13 cellular contexts compared by ENCODE assay signal in genomic region chr1:45647248-45648021, GRCh38. TPM values are rescaled to one million over a fixed set of nuclear protein-coding genes. Genes with fewer than 3 reads are reported as not detected.
DNase-seq lines count a peak whose midpoint lies in the region; ATAC-seq, FAIRE-seq and TF ChIP-seq lines count a peak whose summit lies in the region.
"Had no signal": no experiment of that assay in that cellular context is flagged by ENCODE, and none has a peak within 500 bp of the region (broad histone marks: within the 10 kb centered on the region; RNA-seq: fewer than 3 reads in every experiment).

No MANE protein-coding gene starts in this region.

- CTCF ChIA-PET in WTC11 (lab: Charles Lee) = no interaction called here

- peak overlapping the region; percentile 1 for H3K27ac Mint-ChIP-seq in GM23338
- peak overlapping the region; percentile 27 for H3K27ac Mint-ChIP-seq in WTC11
- H3K27ac Mint-ChIP-seq: activated CD4-positive, alpha-beta memory T cell treated with anti-CD3 and anti-CD28 coated beads for 36 hours; nephron; T-helper 1 cell treated with Interleukin-12 subunit alpha and Interleukin-12 subunit beta and Interleukin-4 antibody, amounts not matched to agents 30 μg/mL and 1 μg/mL, for 36 hours had no signal

- H3K27me3 ChIP-seq in GM23338 (ENCODE audit: insufficient read depth) = no peaks in the 10 kb centered on the region
- no peaks in the 10 kb centered on the region for H3K27me3 ChIP-seq in heart left ventricle
- no peaks in the 10 kb centered on the region for H3K27me3 ChIP-seq in pancreas
- H3K27me3 ChIP-seq in psoas muscle (ENCODE audit: insufficient read depth in 3 of 3, low read length in 2 of 3) = no peaks in the 10 kb centered on the region

- H3K9me3 Mint-ChIP-seq in GM23338 = no peaks in the 10 kb centered on the region; the same call in 2 of the 3 replicates
- no peaks in the 10 kb centered on the region for H3K9me3 Mint-ChIP-seq in WTC11
- H3K9me3 Mint-ChIP-seq: activated CD4-positive, alpha-beta memory T cell treated with anti-CD3 and anti-CD28 coated beads for 36 hours; nephron; T-helper 1 cell treated with Interleukin-12 subunit alpha and Interleukin-12 subunit beta and Interleukin-4 antibody, amounts not matched to agents 30 μg/mL and 1 μg/mL, for 36 hours had no signal

- POLR2A ChIA-PET in WTC11 (lab: Charles Lee) = no interaction called here

- H3K79me2 ChIP-seq in GM23338 (replicated peaks; ENCODE audit: insufficient read depth) = peaks cover 41% of the 10 kb centered on the region

- FAIRE-seq in pancreas (lab: Jason Lieb, UNC) = no peak
- FAIRE-seq: GM19239 had no signal

- H3K9me2 ChIP-seq in GM23338 (ENCODE audit: insufficient read depth) = no peaks in the 10 kb centered on the region

- H3K4me3 Mint-ChIP-seq in GM23338 (no peak overlapping the region), WTC11 (no peak overlapping the region)
- H3K4me3 Mint-ChIP-seq: activated CD4-positive, alpha-beta memory T cell treated with anti-CD3 and anti-CD28 coated beads for 36 hours; nephron; T-helper 1 cell treated with Interleukin-12 subunit alpha and Interleukin-12 subunit beta and Interleukin-4 antibody, amounts not matched to agents 30 μg/mL and 1 μg/mL, for 36 hours had no signal

- H3K27me3 Mint-ChIP-seq in GM23338 (ENCODE audit: insufficient read depth, low read depth, poor library complexity) (no peaks in the 10 kb centered on the region), WTC11 (ENCODE audit: low read depth) (no peaks in the 10 kb centered on the region)
- H3K27me3 Mint-ChIP-seq: activated CD4-positive, alpha-beta memory T cell treated with anti-CD3 and anti-CD28 coated beads for 36 hours had no signal

- H4K20me1 ChIP-seq in GM23338 (replicated peaks; ENCODE audit: insufficient read depth) = peaks cover 35% of the 10 kb centered on the region

- H2AFZ ChIP-seq in GM23338 = no peak overlapping the region

- 40 to 50% (median 47%) methylated on average over 9 of the region's 9 CpGs for WGBS in heart left ventricle, 4 donors
- 67 to 70% methylated on average over 9 of the region's 9 CpGs for WGBS in pancreas, 2 donors
- 88 to 91% (median 89%) methylated on average over 9 of the region's 9 CpGs for WGBS in psoas muscle, 3 donors

- ATAC-seq in GM23338 (no peak), WTC11 (no peak), heart left ventricle (peak; percentile 83 to 90 (median 85)), pancreas (peak; percentile 39 to 72 (median 66)), psoas muscle (no peak), HG03139 (IDR thresholded peaks at IDR 0.05; ENCODE audit: unreplicated experiment) (no peak)

- DNase-seq in GM23338 (ENCODE audit: low spot score) (no peak), WTC11 (ENCODE audit: low spot score) (no peak), heart left ventricle (peak in 2 of 5 donors; percentile 25 to 29), pancreas (no peak), NCI-H526 (lab: John Stamatoyannopoulos, UW) (no peak), psoas muscle (no peak), retina (no peak)
- DNase-seq: activated CD4-positive, alpha-beta memory T cell treated with anti-CD3 and anti-CD28 coated beads for 36 hours; NCI-H1436 treated with DMSO at 0.1 percent for 48 hours had no signal

- peaks cover 26% of the 10 kb centered on the region for H3K36me3 ChIP-seq in GM23338 (ENCODE audit: insufficient read depth)
- peaks cover 0 to 87% (median 64%) of the 10 kb centered on the region in 9 donors for H3K36me3 ChIP-seq in heart left ventricle
- peaks cover 0 to 15% (median 0%) of the 10 kb centered on the region in 3 donors for H3K36me3 ChIP-seq in pancreas
- H3K36me3 ChIP-seq in psoas muscle (ENCODE audit: insufficient read depth in 1 of 2, low read depth in 1 of 2) = peaks cover 2 to 85% of the 10 kb centered on the region in 2 donors

- H3K4me2 ChIP-seq in GM23338 = no peak overlapping the region

- intact Hi-C loops in heart left ventricle (cut with DNase I) = loop anchor here in 2 of 10 donors (2.0 to 5.0 kb wide), 2 partner anchors 33 to 40 kb away; partner anchors contain the start of genes GPBP1L1 (in 1 of the 2) and TMEM69 (in 1 of the 2)
- intact Hi-C loops in pancreas (cut with DNase I) = no loop called here
- intact Hi-C loops in psoas muscle (cut with DNase I) = no loop called here

- no peak overlapping the region for H3K4me3 ChIP-seq in GM23338
- peak overlapping the region in 2 of 12 donors; percentile 3 to 7 for H3K4me3 ChIP-seq in heart left ventricle
- no peak overlapping the region for H3K4me3 ChIP-seq in pancreas
- H3K4me3 ChIP-seq in psoas muscle = no peak overlapping the region

- H3K27ac ChIP-seq in GM23338 (ENCODE audit: low read depth) = peak overlapping the region; percentile 37
- H3K27ac ChIP-seq in heart left ventricle = peak overlapping the region in 10 of 12 donors; percentile 8 to 64 (median 40)
- peak overlapping the region in 2 of 4 donors; percentile 46 to 53 for H3K27ac ChIP-seq in pancreas
- no peak overlapping the region for H3K27ac ChIP-seq in psoas muscle

- H3K9me3 ChIP-seq in heart left ventricle = no peaks in the 10 kb centered on the region
- H3K9me3 ChIP-seq in pancreas = no peaks in the 10 kb centered on the region
- H3K9me3 ChIP-seq in psoas muscle = no peaks in the 10 kb centered on the region

- peaks cover 50% of the 10 kb centered on the region for H3K36me3 Mint-ChIP-seq in GM23338 (ENCODE audit: low read depth)
- peaks cover 63% of the 10 kb centered on the region for H3K36me3 Mint-ChIP-seq in WTC11

- H3K4me1 ChIP-seq in GM23338 (ENCODE audit: insufficient read depth) (no peaks in the 10 kb centered on the region), heart left ventricle (peaks cover 0 to 26% (median 11%) of the 10 kb centered on the region in 12 donors), pancreas (peaks cover 3 to 12% (median 12%) of the 10 kb centered on the region in 3 donors), psoas muscle (peaks cover 15% of the 10 kb centered on the region)

- no peaks in the 10 kb centered on the region for H3K4me1 Mint-ChIP-seq in GM23338
- no peaks in the 10 kb centered on the region for H3K4me1 Mint-ChIP-seq in WTC11
- H3K4me1 Mint-ChIP-seq: nephron had no signal

- no peak for TF ChIP-seq POLR2A in heart left ventricle (IDR thresholded peaks at IDR 0.05)

- H3F3A ChIP-seq in GM23338 (replicated peaks; ENCODE audit: low read depth) = no peaks in the 10 kb centered on the region; the same call in 1 of the 2 replicates

- TF ChIP-seq CTCF in GM23338 (conservative IDR thresholded peaks at IDR 0.05; ENCODE audit: low read depth in 2 of 2) = no peak
- TF ChIP-seq CTCF in WTC11 (IDR thresholded peaks at IDR 0.05) = no peak
- no peak for TF ChIP-seq CTCF in heart left ventricle (IDR thresholded peaks at IDR 0.05)
- TF ChIP-seq CTCF in pancreas (IDR thresholded peaks at IDR 0.05) = no peak
- TF ChIP-seq CTCF in psoas muscle (IDR thresholded peaks at IDR 0.05) = no peak

TF ChIP-seq in WTC11, 78 proteins besides CTCF, POLR2A, EP300 and RAD21 (continues in another document):
- TF ChIP-seq HMGA2 (CRISPR knock-in tag; IDR thresholded peaks at IDR 0.05) (no peak), TEAD1 (CRISPR knock-in tag; IDR thresholded peaks at IDR 0.05) (no peak), ZNF671 (CRISPR knock-in tag; IDR thresholded peaks at IDR 0.05) (no peak), USF2 (CRISPR knock-in tag; IDR thresholded peaks at IDR 0.05) (no peak), FOXK1 (CRISPR knock-in tag; IDR thresholded peaks at IDR 0.05) (no peak), NFATC4 (CRISPR knock-in tag; IDR thresholded peaks at IDR 0.05) (no peak), FOXJ3 (CRISPR knock-in tag; IDR thresholded peaks at IDR 0.05; ENCODE audit: borderline replicate concordance) (no peak)

RNA-seq across cellular contexts. Expression of gene CCDC17, which starts 23.6 kb away (rescaled TPM):
- total RNA-seq in GM23338 (2014; rRNA removed; shearing (Covaris generic)) = 1.0 and 2.2 TPM in 2 replicates
- polyA plus RNA-seq in GM23338 (2016; fragmentation: Nextera tagmentation; extraction: Ambion mirVana) (0.57 and 0.90 TPM in 2 replicates), heart left ventricle (1 to 10 TPM in 1 of 2 donors, under 1 TPM in 1; 0.35 to 2.0 TPM), pancreas (1 to 10 TPM; 2.1 to 2.3 TPM), psoas muscle (1 to 10 TPM in 2 of 3 donors, under 1 TPM in 1; 0.69 to 2.1 (median 1.1) TPM)
- total RNA-seq in WTC11 (2021) (2.1 to 3.5 TPM (median 2.4 TPM) in 3 replicates), heart left ventricle (1 to 10 TPM in 3 of 9 donors, under 1 TPM in 6; 0.20 to 1.3 (median 0.93) TPM), pancreas (1 to 10 TPM in 3 of 6 donors, under 1 TPM in 3; 0.64 to 1.6 (median 1.1) TPM), psoas muscle (1 to 10 TPM; 1.2 to 1.7 (median 1.3) TPM)

RNA-seq across cellular contexts. Expression of gene GPBP1L1, which starts 38.9 kb away (rescaled TPM):
- total RNA-seq in GM23338 (2014; rRNA removed; shearing (Covaris generic)) = 117 and 134 TPM in 2 replicates
- 61.7 and 63.2 TPM in 2 replicates for polyA plus RNA-seq in GM23338 (2016; fragmentation: Nextera tagmentation; extraction: Ambion mirVana)
- 123 to 126 TPM (median 126 TPM) in 3 replicates for total RNA-seq in WTC11 (2021)
- 10 to 100 TPM; 73.8 to 94.2 (median 78.1) TPM for total RNA-seq in heart left ventricle
- 10 to 100 TPM; 26.6 to 40.2 TPM for polyA plus RNA-seq in heart left ventricle
- 10 to 100 TPM; 50.9 to 84.3 (median 55.8) TPM for total RNA-seq in pancreas
- 10 to 100 TPM; 21.9 to 41.7 TPM for polyA plus RNA-seq in pancreas
- 10 to 100 TPM; 52.2 to 71.0 (median 64.1) TPM for total RNA-seq in psoas muscle
- 10 to 100 TPM; 25.8 to 74.4 (median 39.4) TPM for polyA plus RNA-seq in psoas muscle

RNA-seq across cellular contexts. Expression of gene TMEM69, which starts 40.5 kb away (rescaled TPM):
- total RNA-seq in GM23338 (2014; rRNA removed; shearing (Covaris generic)) = 45.8 and 59.7 TPM in 2 replicates
- polyA plus RNA-seq in GM23338 (2016; fragmentation: Nextera tagmentation; extraction: Ambion mirVana) = 38.8 and 62.4 TPM in 2 replicates
- 37.5 to 44.9 TPM (median 40.9 TPM) in 3 replicates for total RNA-seq in WTC11 (2021)
- total RNA-seq in heart left ventricle = 10 to 100 TPM; 20.4 to 38.5 (median 26.3) TPM
- polyA plus RNA-seq in heart left ventricle = 10 to 100 TPM; 18.7 to 25.2 TPM
- 10 to 100 TPM in 1 of 6 donors, 1 to 10 TPM in 5; 5.7 to 11.2 (median 7.9) TPM for total RNA-seq in pancreas
- 10 to 100 TPM in 1 of 2 donors, 1 to 10 TPM in 1; 5.9 to 13.6 TPM for polyA plus RNA-seq in pancreas
- total RNA-seq in psoas muscle = 10 to 100 TPM; 15.3 to 21.9 (median 19.5) TPM
- polyA plus RNA-seq in psoas muscle = 10 to 100 TPM; 16.6 to 50.8 (median 26.9) TPM

Comparison
In these comparisons a context has a peak if more than half of its experiments do, and no peak if none do; other contexts are left out.
1. ATAC-seq: peak in heart left ventricle (4 of 4) and pancreas (4 of 4); none in GM23338 (single experiment), WTC11 (single experiment), psoas muscle (0 of 4) and HG03139 (single experiment).